In genomic region chr17:2724783-2725164, GRCh38 we compare ENCODE assay signal across 8 cellular contexts.
DNase-seq lines count a peak whose midpoint lies in the region; ATAC-seq lines count a peak whose summit lies in the region.

No MANE protein-coding gene starts in this region.

- no peak overlapping the region for H3K4me3 Mint-ChIP-seq in activated naive CD8-positive, alpha-beta T cell treated with anti-CD3 and anti-CD28 coated beads, Interleukin-2, amount 50 U/mL, for 24 hours

- H3K9me3 ChIP-seq in iPS-20b (ENCODE audit: insufficient read depth, low read depth, low read length): no peaks in the 10 kb centered on the region

- DNase-seq in activated gamma-delta T cell treated with Interleukin-2 at 50 U/mL for 16 hours (peak; percentile 16), activated gamma-delta T cell (lab: John Stamatoyannopoulos, UW) (no peak), NCI-H2227 treated with DMSO at 0.1 percent for 48 hours (lab: John Stamatoyannopoulos, UW) (no peak), SIG-M5 treated with dmso at 0.1 percent for 504 hours (lab: John Stamatoyannopoulos, UW; ENCODE audit: unreplicated experiment) (no peak), NCI-H345 treated with DMSO at 0.1 percent for 48 hours (lab: John Stamatoyannopoulos, UW; ENCODE audit: unreplicated experiment) (no peak)
- DNase-seq in activated naive CD8-positive, alpha-beta T cell treated with anti-CD3 and anti-CD28 coated beads, Interleukin-2, amount 50 U/mL, for 24 hours: peak; percentile 36
- peak; percentile 37 for DNase-seq in stimulated activated CD4-positive, alpha-beta T cell treated with anti-CD3 and anti-CD28 coated beads, Interleukin-4, amount 100 ng/mL, for 24 hours

- H3K9me3 Mint-ChIP-seq in activated naive CD8-positive, alpha-beta T cell treated with anti-CD3 and anti-CD28 coated beads, Interleukin-2, amount 50 U/mL, for 24 hours: no peaks in the 10 kb centered on the region

- no peaks in the 10 kb centered on the region for H3K36me3 ChIP-seq in iPS-20b (ENCODE audit: insufficient read depth, low read depth, low read length)

- H3K27me3 Mint-ChIP-seq in activated naive CD8-positive, alpha-beta T cell treated with anti-CD3 and anti-CD28 coated beads, Interleukin-2, amount 50 U/mL, for 24 hours: peaks cover 35% of the 10 kb centered on the region

- H3K36me3 Mint-ChIP-seq in activated naive CD8-positive, alpha-beta T cell treated with anti-CD3 and anti-CD28 coated beads, Interleukin-2, amount 50 U/mL, for 24 hours (ENCODE audit: low read depth): no peaks in the 10 kb centered on the region

- H3K9ac ChIP-seq in iPS-20b (ENCODE audit: low read depth, low read length): no peak overlapping the region; the same call in 1 of the 2 replicates

- H3K4me1 Mint-ChIP-seq in activated naive CD8-positive, alpha-beta T cell treated with anti-CD3 and anti-CD28 coated beads, Interleukin-2, amount 50 U/mL, for 24 hours: peaks cover 13% of the 10 kb centered on the region

- peaks cover 28% of the 10 kb centered on the region for H3K27me3 ChIP-seq in iPS-20b (ENCODE audit: insufficient read depth, low read length)

- H3K27ac Mint-ChIP-seq in activated naive CD8-positive, alpha-beta T cell treated with anti-CD3 and anti-CD28 coated beads, Interleukin-2, amount 50 U/mL, for 24 hours: no peak overlapping the region

- peaks cover 4% of the 10 kb centered on the region; the same call in 1 of the 2 replicates for H3K4me1 ChIP-seq in iPS-20b (ENCODE audit: insufficient read depth, low read length)

- peak; percentile 70 for ATAC-seq in activated naive CD8-positive, alpha-beta T cell treated with anti-CD3 and anti-CD28 coated beads, Interleukin-2, amount 50 U/mL, for 24 hours

- H3K4me3 ChIP-seq in iPS-20b (ENCODE audit: low read length): peak overlapping the region; percentile 40; the same call in 1 of the 2 replicates

- H3K27ac ChIP-seq in iPS-20b (ENCODE audit: low read length): no peak overlapping the region

Comparison
In these comparisons a context has a peak if more than half of its experiments do, and no peak if none do; other contexts are left out.
1. DNase-seq: peak in activated gamma-delta T cell treated with Interleukin-2 at 50 U/mL for 16 hours (single experiment), activated naive CD8-positive, alpha-beta T cell treated with anti-CD3 and anti-CD28 coated beads, Interleukin-2, amount 50 U/mL, for 24 hours (single experiment) and stimulated activated CD4-positive, alpha-beta T cell treated with anti-CD3 and anti-CD28 coated beads, Interleukin-4, amount 100 ng/mL, for 24 hours (single experiment); none in activated gamma-delta T cell (single experiment), NCI-H2227 treated with DMSO at 0.1 percent for 48 hours (single experiment), SIG-M5 treated with dmso at 0.1 percent for 504 hours (single experiment) and NCI-H345 treated with DMSO at 0.1 percent for 48 hours (single experiment).